ENCODE assay signal across 8 cellular contexts in the genomic region with DNA sequence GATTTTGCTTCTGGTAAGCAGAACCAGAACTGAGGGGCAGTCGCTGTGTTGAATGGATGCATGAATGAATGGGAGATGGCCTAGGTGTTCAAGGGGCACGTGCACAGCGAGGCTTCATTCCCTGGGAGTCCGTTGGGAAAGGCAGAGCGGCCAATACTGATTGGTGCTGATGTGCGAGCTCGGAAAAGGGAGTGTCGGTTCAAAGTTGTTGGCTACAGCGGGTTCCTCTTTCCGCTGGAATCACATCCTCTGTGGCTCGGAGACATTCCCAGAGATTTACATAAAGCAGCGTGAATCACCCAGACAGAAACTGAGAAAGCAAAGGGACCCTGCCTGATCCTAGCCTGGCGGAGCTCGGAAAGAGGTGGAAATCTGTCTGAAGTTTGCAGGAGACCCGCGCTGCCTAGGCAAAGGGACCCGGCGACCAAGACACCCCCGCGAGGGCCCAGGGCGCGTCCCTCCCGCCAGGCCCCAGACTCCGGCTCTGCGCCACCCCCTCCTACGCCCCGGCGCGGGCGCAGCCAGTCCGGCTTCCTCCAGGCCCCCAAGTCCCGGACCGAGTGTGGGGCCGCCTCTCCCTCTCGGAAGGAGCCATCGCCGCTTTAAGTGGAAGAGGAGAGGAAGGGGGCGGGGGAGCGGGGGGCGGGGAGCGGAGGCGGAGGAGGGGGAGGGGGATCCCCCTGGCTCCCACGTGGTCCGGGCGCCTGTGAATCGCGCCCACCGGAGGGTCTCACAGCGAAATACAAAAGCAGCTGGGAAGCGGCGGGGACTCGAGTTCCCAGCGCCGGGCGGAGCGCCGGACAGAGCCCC. TPM values are rescaled to one million over a fixed set of nuclear protein-coding genes. Genes with fewer than 3 reads are reported as not detected.
DNase-seq lines count a peak whose midpoint lies in the region; ATAC-seq, FAIRE-seq and TF ChIP-seq lines count a peak whose summit lies in the region.

FJX1 (plus strand) TSS at position 774 of the 810 bp plus-strand sequence. CDS start 177 bp downstream, outside the sequence.

- H3K27me3 ChIP-seq in K562 (ENCODE audit: control insufficient read depth in 2 of 2, insufficient read depth in 2 of 2, low read length in 2 of 2) (peaks cover 21 to 30% of the 10 kb centered on the region in 2 experiments), psoas muscle (ENCODE audit: insufficient read depth in 3 of 3, low read length in 2 of 3) (peaks cover 0 to 15% (median 0%) of the 10 kb centered on the region in 3 donors)

- TF ChIP-seq POLR2A in K562 (conservative IDR thresholded peaks at IDR 0.05): no peak

- H3K4me3 ChIP-seq in K562 (peak within 1 kb of the TSS; percentile 35), psoas muscle (peak within 1 kb of the TSS; percentile 74)

- H3K9me1 ChIP-seq in K562 (ENCODE audit: control insufficient read depth, insufficient read depth, low read length): no peaks in the 10 kb centered on the region

- in situ Hi-C loops in K562 (cut with MboI): no loop called here

- TF ChIP-seq CTCF in K562 (IDR thresholded peaks at IDR 0.05 in 2 of 3, conservative IDR thresholded peaks at IDR 0.05 in 1 of 3; ENCODE audit: insufficient read depth in 2 of 3, low read depth in 1 of 3, low read length in 3 of 3) (no peak), psoas muscle (IDR thresholded peaks at IDR 0.05) (no peak)

- intact Hi-C loops in K562 (cut with micrococcal nuclease) (loop anchor here (2.0 to 5.0 kb wide), 4 partner anchors 399 to 641 kb away; no protein-coding TSS in a partner anchor), psoas muscle (cut with DNase I) (loop anchor here (2.0 to 10.0 kb wide), 11 partner anchors 45 to 874 kb away; partner anchors contain the start of gene TRIM44 (in 1 of the 2))

- DNase-seq in COLO829 (ENCODE audit: low spot score): peak; percentile 57
- peak; percentile 38 for DNase-seq in GM19240 (ENCODE audit: insufficient read length, low spot score)
- peak; percentile 63 to 81 (median 78) for DNase-seq in K562 (ENCODE audit: extremely low read depth in 1 of 4, low spot score in 3 of 4)
- peak; percentile 48 to 56 for DNase-seq in hippocampal formation (lab: John Stamatoyannopoulos, UW)
- DNase-seq in psoas muscle: peak; percentile 66 to 70
- DNase-seq in cortex of kidney (lab: John Stamatoyannopoulos, UW): no peak

- no TSS peak for BruUV-seq in K562 (replicated peaks; lab: Mats Ljungman, UMichigan)

- H3K4me2 ChIP-seq in K562 (ENCODE audit: insufficient read depth, low read length): peak within 1 kb of the TSS; percentile 42

- WGBS in K562 (ENCODE audit: insufficient coverage, low coverage, missing lambda C conversion rate): 7% methylated on average over 35 of the region's 57 CpGs
- WGBS in psoas muscle, 3 donors: 7 to 11% (median 10%) methylated on average over 30 to 53 of the region's 57 CpGs

- peaks cover 9% of the 10 kb centered on the region for H4K20me1 ChIP-seq in K562 (replicated peaks; ENCODE audit: control insufficient read depth, insufficient read depth, low read length)

- no peak for TF ChIP-seq RAD21 in K562 (CRISPR knock-in tag; conservative IDR thresholded peaks at IDR 0.05 in 1 of 2, IDR thresholded peaks at IDR 0.05 in 1 of 2)

- ATAC-seq in HG03457 (IDR thresholded peaks at IDR 0.05; ENCODE audit: unreplicated experiment) (peak; percentile 8), K562 (peak; percentile 71), psoas muscle (peak; percentile 31 to 72 (median 60))

- no peaks in the 10 kb centered on the region for H3K79me2 ChIP-seq in K562 (ENCODE audit: control insufficient read depth, insufficient read depth, low read length)

- FAIRE-seq in K562 (lab: Jason Lieb, UNC): no peak

- H3K4me1 ChIP-seq in K562 (replicated peaks in 1 of 2; ENCODE audit: control insufficient read depth in 2 of 2, insufficient read depth in 2 of 2, low read length in 2 of 2) (peaks cover 0 to 24% of the 10 kb centered on the region in 2 experiments; a peak in 4 of 5 replicates), psoas muscle (no peaks in the 10 kb centered on the region)

- TF ChIP-seq EP300 in K562 (IDR thresholded peaks at IDR 0.05; ENCODE audit: low read length): no peak

- POLR2A ChIA-PET in K562 (lab: Yijun Ruan, JAX): interaction anchor here (0.5 to 0.6 kb wide), 2 partner anchors 161 to 803 kb away, joined by 3 read pairs; no protein-coding TSS in a partner anchor

- H3K9me3 ChIP-seq in K562 (replicated peaks; ENCODE audit: control insufficient read depth, insufficient read depth, low read depth, low read length) (no peaks in the 10 kb centered on the region), psoas muscle (no peaks in the 10 kb centered on the region)

- H3K9ac ChIP-seq in K562 (ENCODE audit: insufficient read depth in 1 of 2, low read depth in 2 of 2, low read length in 2 of 2): peak within 1 kb of the TSS in 1 of 2 experiments; percentile 69; a peak in 1 of 4 replicates

- CTCF ChIA-PET in K562 (lab: Yijun Ruan, JAX; ENCODE audit: low intra/inter-chr PET ratio): interaction anchor here (0.7 to 3.2 kb wide), 3 partner anchors 514 to 648 kb away, joined by 3 to 23 read pairs (median 9); no protein-coding TSS in a partner anchor

- H3K27ac ChIP-seq in K562 (ENCODE audit: extremely low read depth, low read depth, low read length) (no peak within 1 kb of the TSS), psoas muscle (peak within 1 kb of the TSS; percentile 47)

- H3K36me3 ChIP-seq in K562 (ENCODE audit: control insufficient read depth, insufficient read depth, low read length): no peaks in the 10 kb centered on the region
- H3K36me3 ChIP-seq in psoas muscle (ENCODE audit: insufficient read depth in 1 of 2, low read depth in 1 of 2): no peaks in the 10 kb centered on the region

- peak within 1 kb of the TSS; percentile 72 for H2AFZ ChIP-seq in K562 (ENCODE audit: low read depth, low read length)

TF ChIP-seq in PFSK-1, 5 proteins besides CTCF, POLR2A, EP300 and RAD21 (continues in another document):
- TF ChIP-seq POLR2AphosphoS5 (IDR thresholded peaks at IDR 0.05; ENCODE audit: low read depth, low read length): peak; percentile 38

TF ChIP-seq in K562, 482 proteins besides CTCF, POLR2A, EP300 and RAD21 (continues in another document):
- TF ChIP-seq TSC22D4 (tag; IDR thresholded peaks at IDR 0.05) (no peak), NR1H2 (CRISPR knock-in tag; IDR thresholded peaks at IDR 0.05) (0 out of 2 replicates have a peak, but pooled peaks have one; percentile 43), EGR1 (conservative IDR thresholded peaks at IDR 0.05) (peak; percentile 2; the same call in 1 of the 2 replicates), MNT (conservative IDR thresholded peaks at IDR 0.05) (0 out of 4 replicates have a peak, but pooled peaks of 1 of the 2 experiments have one; percentile 18), NR3C1 (CRISPR knock-in tag; IDR thresholded peaks at IDR 0.05) (0 out of 2 replicates have a peak, but pooled peaks have one; percentile 49), L3MBTL2 (IDR thresholded peaks at IDR 0.05) (peak; percentile 39; the same call in 1 of the 2 replicates), VEZF1 (CRISPR knock-in tag; IDR thresholded peaks at IDR 0.05) (peak; percentile 85), ZNF12 (CRISPR knock-in tag; IDR thresholded peaks at IDR 0.05) (peak; percentile 54; the same call in 1 of the 2 replicates), CHD2 (IDR thresholded peaks at IDR 0.05; ENCODE audit: low read depth, low read length) (no peak)

RNA-seq across cellular contexts. Expression of gene FJX1, which starts in this region (rescaled TPM):
- polyA plus RNA-seq in PFSK-1 (2012; ENCODE audit: insufficient read length, low read depth): 33.4 TPM
- 0.53 and 1.1 TPM in 2 replicates for total RNA-seq in K562 (2011; cell fraction: chromatin; rRNA removed; ENCODE audit: low replicate concordance)
- 1.4 and 2.8 TPM in 2 replicates for total RNA-seq in K562 (2011; cell fraction: nucleolus; rRNA removed)
- 0.61 and 1.0 TPM in 2 replicates for total RNA-seq in K562 (2011; cell fraction: nucleoplasm; rRNA removed)
- total RNA-seq in K562 (2014; rRNA removed) (2.0 and 2.9 TPM in 2 replicates), K562 (2014; rRNA removed; fragmentation: Illumina TruSeq; extraction: Trizol) (1.2 TPM in 2 replicates), K562 (2015; rRNA removed; fragmentation: Illumina TruSeq; extraction: Trizol) (0.72 and 1.1 TPM in 2 replicates), K562 (2021) (2.7 and 3.7 TPM in 2 replicates), psoas muscle (1 to 10 TPM in 3 of 4 donors, under 1 TPM in 1; 0.75 to 4.0 (median 3.1) TPM)
- polyA plus RNA-seq in K562 (2011; rRNA removed) (0.22 and 0.95 TPM in 2 replicates), K562 (2014; fragmentation: Illumina TruSeq; extraction: Trizol) (0.64 and 0.66 TPM in 2 replicates), K562 (2014; fragmentation: Nextera tagmentation; extraction: Ambion mirVana) (under 1 TPM; 0.10 to 0.38 TPM), K562 (2014; rRNA removed) (0.58 and 0.84 TPM in 2 replicates), psoas muscle (1 to 10 TPM in 1 of 3 donors, under 1 TPM in 2; 0.60 to 8.0 (median 0.96) TPM)
- polyA plus RNA-seq in K562 (2011; cell fraction: cytosol; rRNA removed): 0.19 and 2.6 TPM in 2 replicates
- 0.39 and 2.5 TPM in 2 replicates for polyA plus RNA-seq in K562 (2011; cell fraction: nucleus; rRNA removed)
- 0.58 and 2.0 TPM in 2 replicates for polyA plus RNA-seq in K562 (2012)
- 0.09 and 0.32 TPM in 2 replicates for polyA minus RNA-seq in K562 (2011; rRNA and poly(A)+ RNA removed)
- 0.82 and 1.4 TPM in 2 replicates for polyA minus RNA-seq in K562 (2011; cell fraction: cytosol; rRNA and poly(A)+ RNA removed)
- 0.67 and 1.8 TPM in 2 replicates for polyA minus RNA-seq in K562 (2011; cell fraction: nucleus; rRNA and poly(A)+ RNA removed)

Comparison
In these comparisons a context has a peak if more than half of its experiments do, and no peak if none do; other contexts are left out.
1. ATAC-seq: peak in every context shown above with its lines; median percentile 71 in K562; 60 in psoas muscle; 8 in HG03457.